ENCODE assay signal across 1 cellular context in genomic region chr19:16084067-16084685, GRCh38.
TF ChIP-seq lines count a peak whose summit lies in the region.

No MANE protein-coding gene starts in this region.

TF ChIP-seq in IMR-90, 13 proteins besides CTCF, POLR2A, EP300 and RAD21 (continued from another document):
- TF ChIP-seq MXI1 (IDR thresholded peaks at IDR 0.05; ENCODE audit: borderline replicate concordance, low read depth, low read length) = no peak
- TF ChIP-seq CEBPB (IDR thresholded peaks at IDR 0.05; ENCODE audit: low read depth, low read length) = no peak
- no peak for TF ChIP-seq NFE2L2 (IDR thresholded peaks at IDR 0.05; ENCODE audit: low read depth, low read length)
- no peak for TF ChIP-seq RFX5 (IDR thresholded peaks at IDR 0.05; ENCODE audit: low read depth, low read length)
- TF ChIP-seq FOS (IDR thresholded peaks at IDR 0.05; ENCODE audit: low read depth, low read length) = no peak
- no peak for TF ChIP-seq MAZ (IDR thresholded peaks at IDR 0.05; ENCODE audit: borderline replicate concordance, low read depth, low read length)
- TF ChIP-seq CHD1 (IDR thresholded peaks at IDR 0.05; ENCODE audit: low read depth, low read length) = no peak
